ENCODE assay signal across 1 cellular context in the genomic region with DNA sequence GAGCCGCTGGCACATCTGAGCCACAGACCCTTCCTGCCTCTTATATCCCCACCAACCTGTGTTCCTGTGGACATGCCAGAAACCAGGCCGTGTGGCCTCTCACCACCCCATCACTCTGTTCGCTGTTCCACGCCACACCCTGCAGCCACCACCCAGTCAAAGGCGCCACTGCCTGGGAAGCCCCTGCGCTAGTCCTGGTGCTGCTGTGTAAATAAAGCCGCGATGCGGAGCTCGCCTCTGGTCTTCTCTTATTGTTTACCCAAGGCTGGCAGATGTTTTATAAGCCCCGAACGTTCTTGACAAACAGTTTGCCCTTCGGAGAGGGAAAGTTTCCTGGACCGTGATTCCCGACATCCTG.
TF ChIP-seq lines count a peak whose summit lies in the region.

No MANE protein-coding gene starts in this region.

TF ChIP-seq in GM23338, 12 proteins besides CTCF, POLR2A, EP300 and RAD21 (continued from another document):
- TF ChIP-seq, protein P1, sequence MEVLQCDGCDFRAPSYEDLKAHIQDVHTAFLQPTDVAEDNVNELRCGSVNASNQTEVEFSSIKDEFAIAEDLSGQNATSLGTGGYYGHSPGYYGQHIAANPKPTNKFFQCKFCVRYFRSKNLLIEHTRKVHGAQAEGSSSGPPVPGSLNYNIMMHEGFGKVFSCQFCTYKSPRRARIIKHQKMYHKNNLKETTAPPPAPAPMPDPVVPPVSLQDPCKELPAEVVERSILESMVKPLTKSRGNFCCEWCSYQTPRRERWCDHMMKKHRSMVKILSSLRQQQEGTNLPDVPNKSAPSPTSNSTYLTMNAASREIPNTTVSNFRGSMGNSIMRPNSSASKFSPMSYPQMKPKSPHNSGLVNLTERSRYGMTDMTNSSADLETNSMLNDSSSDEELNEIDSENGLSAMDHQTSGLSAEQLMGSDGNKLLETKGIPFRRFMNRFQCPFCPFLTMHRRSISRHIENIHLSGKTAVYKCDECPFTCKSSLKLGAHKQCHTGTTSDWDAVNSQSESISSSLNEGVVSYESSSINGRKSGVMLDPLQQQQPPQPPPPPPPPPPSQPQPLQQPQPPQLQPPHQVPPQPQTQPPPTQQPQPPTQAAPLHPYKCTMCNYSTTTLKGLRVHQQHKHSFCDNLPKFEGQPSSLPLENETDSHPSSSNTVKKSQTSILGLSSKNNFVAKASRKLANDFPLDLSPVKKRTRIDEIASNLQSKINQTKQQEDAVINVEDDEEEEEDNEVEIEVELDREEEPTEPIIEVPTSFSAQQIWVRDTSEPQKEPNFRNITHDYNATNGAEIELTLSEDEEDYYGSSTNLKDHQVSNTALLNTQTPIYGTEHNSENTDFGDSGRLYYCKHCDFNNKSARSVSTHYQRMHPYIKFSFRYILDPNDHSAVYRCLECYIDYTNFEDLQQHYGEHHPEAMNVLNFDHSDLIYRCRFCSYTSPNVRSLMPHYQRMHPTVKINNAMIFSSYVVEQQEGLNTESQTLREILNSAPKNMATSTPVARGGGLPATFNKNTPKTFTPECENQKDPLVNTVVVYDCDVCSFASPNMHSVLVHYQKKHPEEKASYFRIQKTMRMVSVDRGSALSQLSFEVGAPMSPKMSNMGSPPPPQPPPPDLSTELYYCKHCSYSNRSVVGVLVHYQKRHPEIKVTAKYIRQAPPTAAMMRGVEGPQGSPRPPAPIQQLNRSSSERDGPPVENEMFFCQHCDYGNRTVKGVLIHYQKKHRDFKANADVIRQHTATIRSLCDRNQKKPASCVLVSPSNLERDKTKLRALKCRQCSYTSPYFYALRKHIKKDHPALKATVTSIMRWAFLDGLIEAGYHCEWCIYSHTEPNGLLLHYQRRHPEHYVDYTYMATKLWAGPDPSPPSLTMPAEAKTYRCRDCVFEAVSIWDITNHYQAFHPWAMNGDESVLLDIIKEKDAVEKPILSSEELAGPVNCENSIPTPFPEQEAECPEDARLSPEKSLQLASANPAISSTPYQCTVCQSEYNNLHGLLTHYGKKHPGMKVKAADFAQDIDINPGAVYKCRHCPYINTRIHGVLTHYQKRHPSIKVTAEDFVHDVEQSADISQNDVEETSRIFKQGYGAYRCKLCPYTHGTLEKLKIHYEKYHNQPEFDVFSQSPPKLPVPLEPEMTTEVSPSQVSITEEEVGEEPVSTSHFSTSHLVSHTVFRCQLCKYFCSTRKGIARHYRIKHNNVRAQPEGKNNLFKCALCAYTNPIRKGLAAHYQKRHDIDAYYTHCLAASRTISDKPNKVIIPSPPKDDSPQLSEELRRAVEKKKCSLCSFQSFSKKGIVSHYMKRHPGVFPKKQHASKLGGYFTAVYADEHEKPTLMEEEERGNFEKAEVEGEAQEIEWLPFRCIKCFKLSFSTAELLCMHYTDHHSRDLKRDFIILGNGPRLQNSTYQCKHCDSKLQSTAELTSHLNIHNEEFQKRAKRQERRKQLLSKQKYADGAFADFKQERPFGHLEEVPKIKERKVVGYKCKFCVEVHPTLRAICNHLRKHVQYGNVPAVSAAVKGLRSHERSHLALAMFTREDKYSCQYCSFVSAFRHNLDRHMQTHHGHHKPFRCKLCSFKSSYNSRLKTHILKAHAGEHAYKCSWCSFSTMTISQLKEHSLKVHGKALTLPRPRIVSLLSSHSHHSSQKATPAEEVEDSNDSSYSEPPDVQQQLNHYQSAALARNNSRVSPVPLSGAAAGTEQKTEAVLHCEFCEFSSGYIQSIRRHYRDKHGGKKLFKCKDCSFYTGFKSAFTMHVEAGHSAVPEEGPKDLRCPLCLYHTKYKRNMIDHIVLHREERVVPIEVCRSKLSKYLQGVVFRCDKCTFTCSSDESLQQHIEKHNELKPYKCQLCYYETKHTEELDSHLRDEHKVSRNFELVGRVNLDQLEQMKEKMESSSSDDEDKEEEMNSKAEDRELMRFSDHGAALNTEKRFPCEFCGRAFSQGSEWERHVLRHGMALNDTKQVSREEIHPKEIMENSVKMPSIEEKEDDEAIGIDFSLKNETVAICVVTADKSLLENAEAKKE (CRISPR knock-in tag; IDR thresholded peaks at IDR 0.05), result no peak
- TF ChIP-seq JUNB (IDR thresholded peaks at IDR 0.05; ENCODE audit: unreplicated experiment), result no peak
